In genomic region chr10:59176241-59177030, GRCh38 we compare ENCODE assay signal across 9 cellular contexts. TPM values are rescaled to one million over a fixed set of nuclear protein-coding genes. Genes with fewer than 3 reads are reported as not detected.
DNase-seq lines count a peak whose midpoint lies in the region; ATAC-seq and TF ChIP-seq lines count a peak whose summit lies in the region.
"Had no signal": no experiment of that assay in that cellular context is flagged by ENCODE, and none has a peak within 500 bp of the region (broad histone marks: within the 10 kb centered on the region; RNA-seq: fewer than 3 reads in every experiment).

Gene PHYHIPL, plus strand, starts transcription at chr10:59176643. Its CDS starts 211 bp downstream, at chr10:59176854.

- H3K27ac ChIP-seq in esophagus squamous epithelium, result no peak within 1 kb of the TSS

- no peaks in the 10 kb centered on the region for H3K36me3 Mint-ChIP-seq in activated T-helper 17 cell treated with anti-CD3 and anti-CD28 coated beads, Interleukin-2, amount 50 U/mL, for 72 hours (ENCODE audit: low read depth)

- H3K4me1 ChIP-seq in esophagus squamous epithelium, result peaks cover 5 to 19% (median 8%) of the 10 kb centered on the region in 3 donors
- peaks cover 10% of the 10 kb centered on the region for H3K4me1 ChIP-seq in neuron (ENCODE audit: insufficient read depth, low read length)
- no peaks in the 10 kb centered on the region for H3K4me1 ChIP-seq in HAP-1

- no peak within 1 kb of the TSS for H3K4me3 Mint-ChIP-seq in activated T-helper 17 cell treated with anti-CD3 and anti-CD28 coated beads, Interleukin-2, amount 50 U/mL, for 72 hours
- H3K4me3 Mint-ChIP-seq: central memory CD8-positive, alpha-beta T cell had no signal

- H3K27me3 ChIP-seq in esophagus squamous epithelium, result peaks cover 0 to 53% (median 4%) of the 10 kb centered on the region in 4 donors
- no peaks in the 10 kb centered on the region for H3K27me3 ChIP-seq in neuron (ENCODE audit: insufficient read depth, low read length)
- no peaks in the 10 kb centered on the region for H3K27me3 ChIP-seq in HAP-1 (ENCODE audit: low read depth)

- H3K36me3 ChIP-seq in esophagus squamous epithelium (no peaks in the 10 kb centered on the region), neuron (ENCODE audit: insufficient read depth, low read length) (no peaks in the 10 kb centered on the region), HAP-1 (replicated peaks) (no peaks in the 10 kb centered on the region)

- WGBS in esophagus squamous epithelium, 2 donors, result 2 to 12% methylated on average over 13 to 18 of the region's 90 CpGs

- peak within 1 kb of the TSS; percentile 3 to 60 (median 35) for H3K4me3 ChIP-seq in esophagus squamous epithelium
- peak within 1 kb of the TSS; percentile 89 for H3K4me3 ChIP-seq in neuron (ENCODE audit: low read length)
- no peak within 1 kb of the TSS for H3K4me3 ChIP-seq in HAP-1

- peaks cover 5% of the 10 kb centered on the region for H3K4me1 Mint-ChIP-seq in activated T-helper 17 cell treated with anti-CD3 and anti-CD28 coated beads, Interleukin-2, amount 50 U/mL, for 72 hours
- H3K4me1 Mint-ChIP-seq: central memory CD8-positive, alpha-beta T cell had no signal

- peaks cover 5% of the 10 kb centered on the region for H3K9me3 Mint-ChIP-seq in activated T-helper 17 cell treated with anti-CD3 and anti-CD28 coated beads, Interleukin-2, amount 50 U/mL, for 72 hours

- no peak for ATAC-seq in GM19397 (IDR thresholded peaks at IDR 0.05; ENCODE audit: unreplicated experiment)
- no peak for ATAC-seq in activated T-helper 17 cell treated with anti-CD3 and anti-CD28 coated beads, Interleukin-2, amount 50 U/mL, for 72 hours (replicated peaks)

- DNase-seq in GM13976 (ENCODE audit: low spot score) (peak; percentile 48), NCI-H446 treated with DMSO at 0.1 percent for 48 hours (lab: John Stamatoyannopoulos, UW) (peak; percentile 42), esophagus squamous epithelium (lab: John Stamatoyannopoulos, UW) (no peak), HAP-1 (ENCODE audit: low spot score in 2 of 2) (no peak)
- DNase-seq in activated effector memory CD4-positive, alpha-beta T cell treated with Interleukin-2 at 50 U/mL for 16 hours, result no peak

- H3K9me3 ChIP-seq in esophagus squamous epithelium (no peaks in the 10 kb centered on the region), neuron (ENCODE audit: low read length) (no peaks in the 10 kb centered on the region), HAP-1 (no peaks in the 10 kb centered on the region)

- H3K27ac Mint-ChIP-seq in activated T-helper 17 cell treated with anti-CD3 and anti-CD28 coated beads, Interleukin-2, amount 50 U/mL, for 72 hours, result no peak within 1 kb of the TSS

- in situ Hi-C loops in GM13976 (cut with MboI; ENCODE audit: low sequenced_read_pairs, unreplicated experiment), result no loop called here
- in situ Hi-C loops in HAP-1 (cut with MboI; ENCODE audit: low sequenced_read_pairs), result no loop called here

- no peak for TF ChIP-seq POLR2A in esophagus squamous epithelium (IDR thresholded peaks at IDR 0.05)

- peaks cover 17% of the 10 kb centered on the region for H3K27me3 Mint-ChIP-seq in activated T-helper 17 cell treated with anti-CD3 and anti-CD28 coated beads, Interleukin-2, amount 50 U/mL, for 72 hours

- peak within 1 kb of the TSS; percentile 40 for H2AFZ ChIP-seq in neuron (ENCODE audit: low read depth, low read length)

- no peak for TF ChIP-seq CTCF in GM13976 (IDR thresholded peaks at IDR 0.05; ENCODE audit: borderline replicate concordance, control extremely low read depth, extremely low read depth, insufficient read depth, missing control alignments)
- TF ChIP-seq CTCF in esophagus squamous epithelium (IDR thresholded peaks at IDR 0.05), result no peak

- intact Hi-C loops in esophagus squamous epithelium (cut with DNase I), result no loop called here

RNA-seq across cellular contexts. Expression of gene PHYHIPL, which starts in this region (rescaled TPM):
- total RNA-seq in esophagus squamous epithelium, result under 1 TPM in 1 of 4 donors, not detected in 3; 0.19 TPM
- not detected for total RNA-seq in activated T-helper 17 cell treated with anti-CD3 and anti-CD28 coated beads, Interleukin-2, amount 50 U/mL, for 72 hours

Comparison
In these comparisons a context has a peak if more than half of its experiments do, and no peak if none do; other contexts are left out.
1. DNase-seq: peak in GM13976 (single experiment) and NCI-H446 treated with DMSO at 0.1 percent for 48 hours (single experiment); none in esophagus squamous epithelium (single experiment), activated effector memory CD4-positive, alpha-beta T cell treated with Interleukin-2 at 50 U/mL for 16 hours (single experiment) and HAP-1 (0 of 2).